ENCODE assay signal across 10 cellular contexts in the genomic region with DNA sequence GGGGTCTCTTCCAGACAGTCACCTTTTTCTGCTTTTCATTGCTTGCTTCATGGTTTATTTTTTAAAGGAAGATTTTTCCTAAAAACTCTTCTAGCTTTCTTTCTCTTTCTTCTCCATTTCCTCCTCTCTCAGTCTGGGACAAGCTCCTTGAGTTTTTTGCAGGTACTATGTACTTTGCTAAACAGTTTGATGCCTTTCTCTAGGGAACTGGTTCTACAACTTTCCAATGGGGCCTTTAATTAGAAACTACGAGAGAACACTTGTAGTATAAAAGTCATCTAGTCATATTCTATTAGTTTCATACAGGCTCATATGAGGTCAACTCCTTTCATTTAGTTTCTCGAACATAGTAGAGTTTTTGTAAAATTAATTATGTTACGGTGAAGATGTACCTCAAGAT.
"Had no signal": no experiment of that assay in that cellular context is flagged by ENCODE, and none has a peak within 500 bp of the region (broad histone marks: within the 10 kb centered on the region; RNA-seq: fewer than 3 reads in every experiment).

No MANE protein-coding gene starts in this region.

- H3K36me3 ChIP-seq: cardiac muscle cell had no signal

- H3K27me3 Mint-ChIP-seq: stimulated activated naive CD8-positive, alpha-beta T cell treated with anti-CD3 and anti-CD28 coated beads, Interleukin-15, Interleukin-2, amounts not matched to agents 100 ng/mL and 50 ng/mL, for 24 hours; T-cell had no signal

- H3K4me1 Mint-ChIP-seq: T-cell had no signal

- DNase-seq: activated CD4-positive, alpha-beta T cell treated with anti-CD3 and anti-CD28 coated beads for 48 hours; activated effector memory CD4-positive, alpha-beta T cell treated with anti-CD3 and anti-CD28 coated beads, Interleukin-2, amount 50 U/mL, for 16 hours; nephron progenitor cell; stimulated activated CD4-positive, alpha-beta T cell treated with anti-CD3 and anti-CD28 coated beads, Interleukin-2, amount 100 ng/mL, for 48 hours; T-cell had no signal

- H3K27ac Mint-ChIP-seq: nephron progenitor cell; stimulated activated naive CD8-positive, alpha-beta T cell treated with anti-CD3 and anti-CD28 coated beads, Interleukin-15, Interleukin-2, amounts not matched to agents 100 ng/mL and 50 ng/mL, for 24 hours had no signal

- H3K27me3 ChIP-seq: cardiac muscle cell had no signal

- H3K27ac ChIP-seq: cardiac muscle cell, SK-N-MC, VCaP had no signal

- H3K4me3 ChIP-seq: cardiac muscle cell, lung, SK-N-MC had no signal

- ATAC-seq: T-cell had no signal

- H3K9me3 Mint-ChIP-seq: stimulated activated naive CD8-positive, alpha-beta T cell treated with anti-CD3 and anti-CD28 coated beads, Interleukin-15, Interleukin-2, amounts not matched to agents 100 ng/mL and 50 ng/mL, for 24 hours had no signal

- H3K4me3 Mint-ChIP-seq: nephron progenitor cell; stimulated activated naive CD8-positive, alpha-beta T cell treated with anti-CD3 and anti-CD28 coated beads, Interleukin-15, Interleukin-2, amounts not matched to agents 100 ng/mL and 50 ng/mL, for 24 hours; T-cell had no signal
